ENCODE assay signal across 2 cellular contexts in the genomic region with DNA sequence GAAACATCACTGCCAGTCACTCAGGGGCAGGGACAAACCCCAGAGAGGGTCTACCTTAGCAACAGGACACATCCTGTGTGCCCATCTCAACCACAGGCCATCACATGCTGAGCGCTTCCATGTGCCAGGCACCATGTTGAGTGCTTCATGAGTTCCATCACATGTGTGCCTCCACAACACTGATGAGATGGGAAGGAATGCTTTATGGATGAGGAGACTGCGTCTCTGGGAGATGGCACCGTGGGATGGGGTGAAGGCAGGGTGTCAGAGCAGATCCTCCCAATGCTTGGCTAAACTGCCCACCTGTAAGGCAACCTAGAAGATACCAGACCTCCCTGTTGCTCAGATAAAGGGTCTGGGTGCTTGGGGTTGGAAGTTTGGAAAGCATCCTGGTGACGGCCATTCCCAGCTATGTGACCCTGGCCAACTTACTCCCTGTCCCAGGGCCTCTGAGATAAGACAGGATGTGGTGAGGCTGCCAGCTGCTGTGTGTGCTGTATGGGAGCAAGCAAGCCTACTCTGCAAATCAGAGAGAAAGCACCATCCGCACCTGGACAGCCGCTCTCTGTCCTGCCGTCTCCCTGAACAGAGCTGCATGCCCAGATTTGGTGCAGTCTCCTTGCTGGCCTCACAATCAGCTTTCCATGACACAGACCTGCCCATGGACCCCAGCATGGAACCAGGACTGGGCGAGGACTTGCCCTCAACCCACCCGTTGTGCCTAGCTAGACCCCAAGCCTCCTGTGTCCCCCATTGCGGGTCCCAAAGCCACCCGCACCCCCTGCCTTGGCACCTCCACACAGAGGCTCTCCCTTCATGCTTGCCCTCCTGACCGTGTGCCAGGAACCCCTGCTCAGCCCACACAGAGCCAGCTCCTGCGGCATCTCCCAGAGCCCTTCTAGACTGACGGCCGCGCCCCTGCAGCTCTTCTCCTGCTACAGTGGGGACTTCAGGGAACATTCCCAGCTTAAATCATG.
TF ChIP-seq lines count a peak whose summit lies in the region.

No MANE protein-coding gene starts in this region.

TF ChIP-seq in IMR-90, 13 proteins besides CTCF, POLR2A, EP300 and RAD21:
- TF ChIP-seq RFX5 (IDR thresholded peaks at IDR 0.05; ENCODE audit: low read depth, low read length) (no peak), CEBPB (IDR thresholded peaks at IDR 0.05; ENCODE audit: low read depth, low read length) (no peak), SMC3 (IDR thresholded peaks at IDR 0.05; ENCODE audit: low read depth, low read length) (no peak), RCOR1 (IDR thresholded peaks at IDR 0.05; ENCODE audit: insufficient replicate concordance, low read length) (no peak), NFE2L2 (IDR thresholded peaks at IDR 0.05; ENCODE audit: low read depth, low read length) (no peak), MAFK (IDR thresholded peaks at IDR 0.05; ENCODE audit: low read depth, low read length) (no peak), BHLHE40 (IDR thresholded peaks at IDR 0.05; ENCODE audit: low read depth, low read length) (no peak), FOS (IDR thresholded peaks at IDR 0.05; ENCODE audit: low read depth, low read length) (no peak), MXI1 (IDR thresholded peaks at IDR 0.05; ENCODE audit: borderline replicate concordance, low read depth, low read length) (no peak)
- TF ChIP-seq, protein P1, sequence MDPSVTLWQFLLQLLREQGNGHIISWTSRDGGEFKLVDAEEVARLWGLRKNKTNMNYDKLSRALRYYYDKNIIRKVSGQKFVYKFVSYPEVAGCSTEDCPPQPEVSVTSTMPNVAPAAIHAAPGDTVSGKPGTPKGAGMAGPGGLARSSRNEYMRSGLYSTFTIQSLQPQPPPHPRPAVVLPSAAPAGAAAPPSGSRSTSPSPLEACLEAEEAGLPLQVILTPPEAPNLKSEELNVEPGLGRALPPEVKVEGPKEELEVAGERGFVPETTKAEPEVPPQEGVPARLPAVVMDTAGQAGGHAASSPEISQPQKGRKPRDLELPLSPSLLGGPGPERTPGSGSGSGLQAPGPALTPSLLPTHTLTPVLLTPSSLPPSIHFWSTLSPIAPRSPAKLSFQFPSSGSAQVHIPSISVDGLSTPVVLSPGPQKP (IDR thresholded peaks at IDR 0.05; ENCODE audit: borderline replicate concordance, low read depth, low read length): no peak

TF ChIP-seq in H1, 55 proteins besides CTCF, POLR2A, EP300 and RAD21:
- no peak for TF ChIP-seq CTBP2 (IDR thresholded peaks at IDR 0.05; ENCODE audit: borderline replicate concordance, insufficient read depth, insufficient read length, low read length)
- no peak for TF ChIP-seq JUND (IDR thresholded peaks at IDR 0.05; ENCODE audit: low read length)
- TF ChIP-seq HDAC6 (IDR thresholded peaks at IDR 0.05; ENCODE audit: low read depth, low read length): no peak
- no peak for TF ChIP-seq ASH2L (IDR thresholded peaks at IDR 0.05; ENCODE audit: low read length)
- no peak for TF ChIP-seq SRF (IDR thresholded peaks at IDR 0.05; ENCODE audit: low read depth, low read length)
